ENCODE assay signal across 23 cellular contexts in genomic region chr11:130099356-130099755, GRCh38.
"Had no signal": no experiment of that assay in that cellular context is flagged by ENCODE, and none has a peak within 500 bp of the region (broad histone marks: within the 10 kb centered on the region; RNA-seq: fewer than 3 reads in every experiment).

No MANE protein-coding gene starts in this region.

- H3K27me3 ChIP-seq: sigmoid colon had no signal

- H3K4me3 ChIP-seq: mucosa of descending colon, sigmoid colon, smooth muscle cell, thoracic aorta had no signal

- H3K27ac Mint-ChIP-seq: activated CD4-positive, alpha-beta T cell treated with anti-CD3 and anti-CD28 coated beads, Interleukin-2, amount 10 ng/mL, durations not matched to agents 24 days and 14 days; activated CD8-positive, alpha-beta memory T cell treated with anti-CD3 and anti-CD28 coated beads, Interleukin-2, amount 10 ng/mL, durations not matched to agents 7 days and 5 days; activated CD8-positive, alpha-beta T cell treated with anti-CD3 and anti-CD28 coated beads for 36 hours; activated naive CD4-positive, alpha-beta T cell treated with anti-CD3 and anti-CD28 coated beads, Interleukin-2, amount 50 U/mL, for 24 hours; stimulated activated naive B cell treated with anti-CD40 and anti-IgM and Interleukin-4, amounts not matched to agents 10 μg/mL and 1 μg/mL and 100 μg/mL, for 72 hours; T-helper 17 cell had no signal

- DNase-seq: activated CD4-positive, alpha-beta T cell treated with anti-CD3 and anti-CD28 coated beads, Interleukin-2, amount 10 ng/mL, durations not matched to agents 24 days and 14 days; activated CD4-positive, CD25-positive, alpha-beta regulatory T cell; activated CD8-positive, alpha-beta memory T cell treated with anti-CD3 and anti-CD28 coated beads, Interleukin-2, amount 10 ng/mL, durations not matched to agents 7 days and 5 days; activated CD8-positive, alpha-beta T cell treated with anti-CD3 and anti-CD28 coated beads for 36 hours; activated gamma-delta T cell; activated T-cell treated with anti-CD3 and anti-CD28 coated beads for 4 hours; anterior cingulate cortex; cortex of kidney; left colon; mesenchymal stem cell; mucosa of descending colon; retina; sigmoid colon; stimulated activated CD4-positive, alpha-beta T cell treated with anti-CD3 and anti-CD28 coated beads, Interleukin-15, amount 100 ng/mL, for 24 hours; stimulated activated CD8-positive, alpha-beta memory T cell treated with anti-CD3 and anti-CD28 coated beads, Interleukin-4, amount 100 ng/mL, for 48 hours; stimulated activated naive B cell treated with anti-CD40 and anti-IgM and Interleukin-4, amounts not matched to agents 10 μg/mL and 1 μg/mL and 100 μg/mL, for 72 hours; SW 1271; T-helper 17 cell had no signal

- H3K36me3 ChIP-seq: sigmoid colon, thoracic aorta had no signal

- H3K4me2 ChIP-seq: smooth muscle cell had no signal

- H3K9me3 Mint-ChIP-seq: activated CD4-positive, alpha-beta T cell treated with anti-CD3 and anti-CD28 coated beads, Interleukin-2, amount 10 ng/mL, durations not matched to agents 24 days and 14 days; activated CD8-positive, alpha-beta T cell treated with anti-CD3 and anti-CD28 coated beads for 36 hours; activated naive CD4-positive, alpha-beta T cell treated with anti-CD3 and anti-CD28 coated beads, Interleukin-2, amount 50 U/mL, for 24 hours; central memory CD8-positive, alpha-beta T cell; neural crest cell; stimulated activated naive B cell treated with anti-CD40 and anti-IgM and Interleukin-4, amounts not matched to agents 10 μg/mL and 1 μg/mL and 100 μg/mL, for 72 hours had no signal

- H3K27me3 Mint-ChIP-seq: activated CD8-positive, alpha-beta memory T cell treated with anti-CD3 and anti-CD28 coated beads, Interleukin-2, amount 10 ng/mL, durations not matched to agents 7 days and 5 days; activated CD8-positive, alpha-beta T cell treated with anti-CD3 and anti-CD28 coated beads for 36 hours; activated naive CD4-positive, alpha-beta T cell treated with anti-CD3 and anti-CD28 coated beads, Interleukin-2, amount 50 U/mL, for 24 hours; central memory CD8-positive, alpha-beta T cell; stimulated activated naive B cell treated with anti-CD40 and anti-IgM and Interleukin-4, amounts not matched to agents 10 μg/mL and 1 μg/mL and 100 μg/mL, for 72 hours; T-helper 17 cell had no signal

- H3K27ac ChIP-seq: sigmoid colon, thoracic aorta had no signal

- H3K36me3 Mint-ChIP-seq: activated CD8-positive, alpha-beta memory T cell treated with anti-CD3 and anti-CD28 coated beads, Interleukin-2, amount 10 ng/mL, durations not matched to agents 7 days and 5 days had no signal

- H3K9me3 ChIP-seq: mucosa of descending colon, sigmoid colon, thoracic aorta had no signal

- H3K4me1 Mint-ChIP-seq: activated CD8-positive, alpha-beta memory T cell treated with anti-CD3 and anti-CD28 coated beads, Interleukin-2, amount 10 ng/mL, durations not matched to agents 7 days and 5 days had no signal

- H3K4me3 Mint-ChIP-seq: activated CD4-positive, alpha-beta T cell treated with anti-CD3 and anti-CD28 coated beads, Interleukin-2, amount 10 ng/mL, durations not matched to agents 24 days and 14 days; activated CD8-positive, alpha-beta memory T cell treated with anti-CD3 and anti-CD28 coated beads, Interleukin-2, amount 10 ng/mL, durations not matched to agents 7 days and 5 days; activated CD8-positive, alpha-beta T cell treated with anti-CD3 and anti-CD28 coated beads for 36 hours; activated naive CD4-positive, alpha-beta T cell treated with anti-CD3 and anti-CD28 coated beads, Interleukin-2, amount 50 U/mL, for 24 hours; central memory CD8-positive, alpha-beta T cell; neural crest cell; stimulated activated naive B cell treated with anti-CD40 and anti-IgM and Interleukin-4, amounts not matched to agents 10 μg/mL and 1 μg/mL and 100 μg/mL, for 72 hours; T-helper 17 cell had no signal

- ATAC-seq: activated CD8-positive, alpha-beta memory T cell treated with anti-CD3 and anti-CD28 coated beads, Interleukin-2, amount 10 ng/mL, durations not matched to agents 7 days and 5 days; activated CD8-positive, alpha-beta T cell treated with anti-CD3 and anti-CD28 coated beads for 36 hours; left colon; mucosa of descending colon; stimulated activated naive B cell treated with anti-CD40 and anti-IgM and Interleukin-4, amounts not matched to agents 10 μg/mL and 1 μg/mL and 100 μg/mL, for 72 hours; T-helper 17 cell had no signal
